Comparison of ENCODE assay signal across 1 cellular context in genomic region chr9:136791466-136792276, GRCh38.
TF ChIP-seq lines count a peak whose summit lies in the region.

No MANE protein-coding gene starts in this region.

TF ChIP-seq in K562, 482 proteins besides CTCF, POLR2A, EP300 and RAD21 (continued from another document and continues in another):
- TF ChIP-seq, protein P1, sequence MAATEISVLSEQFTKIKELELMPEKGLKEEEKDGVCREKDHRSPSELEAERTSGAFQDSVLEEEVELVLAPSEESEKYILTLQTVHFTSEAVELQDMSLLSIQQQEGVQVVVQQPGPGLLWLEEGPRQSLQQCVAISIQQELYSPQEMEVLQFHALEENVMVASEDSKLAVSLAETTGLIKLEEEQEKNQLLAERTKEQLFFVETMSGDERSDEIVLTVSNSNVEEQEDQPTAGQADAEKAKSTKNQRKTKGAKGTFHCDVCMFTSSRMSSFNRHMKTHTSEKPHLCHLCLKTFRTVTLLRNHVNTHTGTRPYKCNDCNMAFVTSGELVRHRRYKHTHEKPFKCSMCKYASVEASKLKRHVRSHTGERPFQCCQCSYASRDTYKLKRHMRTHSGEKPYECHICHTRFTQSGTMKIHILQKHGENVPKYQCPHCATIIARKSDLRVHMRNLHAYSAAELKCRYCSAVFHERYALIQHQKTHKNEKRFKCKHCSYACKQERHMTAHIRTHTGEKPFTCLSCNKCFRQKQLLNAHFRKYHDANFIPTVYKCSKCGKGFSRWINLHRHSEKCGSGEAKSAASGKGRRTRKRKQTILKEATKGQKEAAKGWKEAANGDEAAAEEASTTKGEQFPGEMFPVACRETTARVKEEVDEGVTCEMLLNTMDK (IDR thresholded peaks at IDR 0.05; ENCODE audit: borderline replicate concordance, insufficient read depth, low read depth, low read length, poor library complexity, severe bottlenecking) = peak; percentile 82
- 0 out of 2 replicates have a peak, but pooled peaks have one; percentile 2 for TF ChIP-seq MTA2 (IDR thresholded peaks at IDR 0.05; ENCODE audit: low read depth)
- no peak for TF ChIP-seq BCL6 (CRISPR knock-in tag; IDR thresholded peaks at IDR 0.05)
- TF ChIP-seq, protein P2, sequence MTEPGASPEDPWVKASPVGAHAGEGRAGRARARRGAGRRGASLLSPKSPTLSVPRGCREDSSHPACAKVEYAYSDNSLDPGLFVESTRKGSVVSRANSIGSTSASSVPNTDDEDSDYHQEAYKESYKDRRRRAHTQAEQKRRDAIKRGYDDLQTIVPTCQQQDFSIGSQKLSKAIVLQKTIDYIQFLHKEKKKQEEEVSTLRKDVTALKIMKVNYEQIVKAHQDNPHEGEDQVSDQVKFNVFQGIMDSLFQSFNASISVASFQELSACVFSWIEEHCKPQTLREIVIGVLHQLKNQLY (CRISPR knock-in tag; conservative IDR thresholded peaks at IDR 0.05) = no peak
- no peak for TF ChIP-seq PYGO2 (tag; IDR thresholded peaks at IDR 0.05)
- TF ChIP-seq SRF (CRISPR knock-in tag; IDR thresholded peaks at IDR 0.05) = no peak
- no peak for TF ChIP-seq MTF1 (CRISPR knock-in tag; IDR thresholded peaks at IDR 0.05; ENCODE audit: borderline replicate concordance)
- TF ChIP-seq, protein P3, sequence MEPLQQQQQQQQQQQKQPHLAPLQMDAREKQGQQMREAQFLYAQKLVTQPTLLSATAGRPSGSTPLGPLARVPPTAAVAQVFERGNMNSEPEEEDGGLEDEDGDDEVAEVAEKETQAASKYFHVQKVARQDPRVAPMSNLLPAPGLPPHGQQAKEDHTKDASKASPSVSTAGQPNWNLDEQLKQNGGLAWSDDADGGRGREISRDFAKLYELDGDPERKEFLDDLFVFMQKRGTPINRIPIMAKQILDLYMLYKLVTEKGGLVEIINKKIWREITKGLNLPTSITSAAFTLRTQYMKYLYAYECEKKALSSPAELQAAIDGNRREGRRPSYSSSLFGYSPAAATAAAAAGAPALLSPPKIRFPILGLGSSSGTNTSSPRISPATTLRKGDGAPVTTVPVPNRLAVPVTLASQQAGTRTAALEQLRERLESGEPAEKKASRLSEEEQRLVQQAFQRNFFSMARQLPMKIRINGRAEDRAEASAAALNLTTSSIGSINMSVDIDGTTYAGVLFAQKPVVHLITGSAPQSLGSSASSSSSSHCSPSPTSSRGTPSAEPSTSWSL (CRISPR knock-in tag; IDR thresholded peaks at IDR 0.05; ENCODE audit: borderline replicate concordance) = no peak
- peak; percentile 36; the same call in 1 of the 2 replicates for TF ChIP-seq RREB1 (CRISPR knock-in tag; IDR thresholded peaks at IDR 0.05)
- TF ChIP-seq RUNX1 (IDR thresholded peaks at IDR 0.05; ENCODE audit: low read depth) = no peak
- TF ChIP-seq ADNP (tag; IDR thresholded peaks at IDR 0.05) = no peak
- TF ChIP-seq ZNF212 (CRISPR knock-in tag; IDR thresholded peaks at IDR 0.05) = no peak
- TF ChIP-seq POLR2G (IDR thresholded peaks at IDR 0.05; ENCODE audit: low read depth, low read length) = peak; percentile 28
- TF ChIP-seq HIVEP1 (CRISPR knock-in tag; IDR thresholded peaks at IDR 0.05) = peak; percentile 3; the same call in 1 of the 2 replicates
- no peak for TF ChIP-seq TFAM (CRISPR knock-in tag; conservative IDR thresholded peaks at IDR 0.05)
- TF ChIP-seq ZNF586 (CRISPR knock-in tag; conservative IDR thresholded peaks at IDR 0.05) = peak; percentile 17; the same call in 1 of the 2 replicates
- peak; percentile 55; the same call in 1 of the 2 replicates for TF ChIP-seq MYNN (IDR thresholded peaks at IDR 0.05)
- no peak for TF ChIP-seq MYNN (CRISPR knock-in tag; IDR thresholded peaks at IDR 0.05)
- peak; percentile 90 for TF ChIP-seq SMARCA5 (IDR thresholded peaks at IDR 0.05)
- no peak for TF ChIP-seq SIX5 (IDR thresholded peaks at IDR 0.05; ENCODE audit: borderline replicate concordance in 1 of 2, insufficient read depth in 1 of 2, low read depth in 1 of 2, low read length in 2 of 2)
- TF ChIP-seq TRIM24 (IDR thresholded peaks at IDR 0.05) = no peak
- peak; percentile 17; the same call in 1 of the 2 replicates for TF ChIP-seq CC2D1A (IDR thresholded peaks at IDR 0.05)
- TF ChIP-seq, protein P4, sequence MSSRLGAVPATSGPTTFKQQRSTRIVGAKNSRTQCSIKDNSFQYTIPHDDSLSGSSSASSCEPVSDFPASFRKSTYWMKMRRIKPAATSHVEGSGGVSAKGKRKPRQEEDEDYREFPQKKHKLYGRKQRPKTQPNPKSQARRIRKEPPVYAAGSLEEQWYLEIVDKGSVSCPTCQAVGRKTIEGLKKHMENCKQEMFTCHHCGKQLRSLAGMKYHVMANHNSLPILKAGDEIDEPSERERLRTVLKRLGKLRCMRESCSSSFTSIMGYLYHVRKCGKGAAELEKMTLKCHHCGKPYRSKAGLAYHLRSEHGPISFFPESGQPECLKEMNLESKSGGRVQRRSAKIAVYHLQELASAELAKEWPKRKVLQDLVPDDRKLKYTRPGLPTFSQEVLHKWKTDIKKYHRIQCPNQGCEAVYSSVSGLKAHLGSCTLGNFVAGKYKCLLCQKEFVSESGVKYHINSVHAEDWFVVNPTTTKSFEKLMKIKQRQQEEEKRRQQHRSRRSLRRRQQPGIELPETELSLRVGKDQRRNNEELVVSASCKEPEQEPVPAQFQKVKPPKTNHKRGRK (tag; IDR thresholded peaks at IDR 0.05) = no peak
- no peak; the same call in 1 of the 2 replicates for TF ChIP-seq ZBTB9 (CRISPR knock-in tag; IDR thresholded peaks at IDR 0.05)
- TF ChIP-seq ZKSCAN8 (CRISPR knock-in tag; IDR thresholded peaks at IDR 0.05) = no peak
- TF ChIP-seq, protein P5, sequence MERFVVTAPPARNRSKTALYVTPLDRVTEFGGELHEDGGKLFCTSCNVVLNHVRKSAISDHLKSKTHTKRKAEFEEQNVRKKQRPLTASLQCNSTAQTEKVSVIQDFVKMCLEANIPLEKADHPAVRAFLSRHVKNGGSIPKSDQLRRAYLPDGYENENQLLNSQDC (CRISPR knock-in tag; IDR thresholded peaks at IDR 0.05) = no peak
- TF ChIP-seq PCBP1 (IDR thresholded peaks at IDR 0.05; ENCODE audit: low read depth, low read length, poor library complexity, severe bottlenecking) = peak; percentile 18
- TF ChIP-seq TCF7 (IDR thresholded peaks at IDR 0.05; ENCODE audit: borderline replicate concordance) = no peak
- no peak for TF ChIP-seq MAFF (IDR thresholded peaks at IDR 0.05; ENCODE audit: low read length)
- TF ChIP-seq ZNF436 (CRISPR knock-in tag; IDR thresholded peaks at IDR 0.05) = no peak
- TF ChIP-seq, protein P6, sequence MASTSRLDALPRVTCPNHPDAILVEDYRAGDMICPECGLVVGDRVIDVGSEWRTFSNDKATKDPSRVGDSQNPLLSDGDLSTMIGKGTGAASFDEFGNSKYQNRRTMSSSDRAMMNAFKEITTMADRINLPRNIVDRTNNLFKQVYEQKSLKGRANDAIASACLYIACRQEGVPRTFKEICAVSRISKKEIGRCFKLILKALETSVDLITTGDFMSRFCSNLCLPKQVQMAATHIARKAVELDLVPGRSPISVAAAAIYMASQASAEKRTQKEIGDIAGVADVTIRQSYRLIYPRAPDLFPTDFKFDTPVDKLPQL (IDR thresholded peaks at IDR 0.05; ENCODE audit: extremely low read depth, insufficient read length) = no peak
- TF ChIP-seq ZBTB7A (IDR thresholded peaks at IDR 0.05; ENCODE audit: borderline replicate concordance, control insufficient read depth, low read depth, low read length) = peak; percentile 95
- no peak for TF ChIP-seq CEBPZ (IDR thresholded peaks at IDR 0.05; ENCODE audit: borderline replicate concordance, low read depth, low read length)
- TF ChIP-seq NFE2L1 (tag; IDR thresholded peaks at IDR 0.05; ENCODE audit: borderline replicate concordance, low read depth) = no peak
- TF ChIP-seq PTTG1 (tag; IDR thresholded peaks at IDR 0.05; ENCODE audit: low read depth) = no peak
- no peak for TF ChIP-seq ZNF316 (IDR thresholded peaks at IDR 0.05)
- TF ChIP-seq TEAD4 (IDR thresholded peaks at IDR 0.05; ENCODE audit: low read length) = no peak
- TF ChIP-seq TEAD4 (CRISPR knock-in tag; IDR thresholded peaks at IDR 0.05; ENCODE audit: borderline replicate concordance) = no peak
- no peak for TF ChIP-seq KDM1A (IDR thresholded peaks at IDR 0.05)
- no peak for TF ChIP-seq ZNF146 (CRISPR knock-in tag; IDR thresholded peaks at IDR 0.05; ENCODE audit: unreplicated experiment)
- TF ChIP-seq, protein P7, sequence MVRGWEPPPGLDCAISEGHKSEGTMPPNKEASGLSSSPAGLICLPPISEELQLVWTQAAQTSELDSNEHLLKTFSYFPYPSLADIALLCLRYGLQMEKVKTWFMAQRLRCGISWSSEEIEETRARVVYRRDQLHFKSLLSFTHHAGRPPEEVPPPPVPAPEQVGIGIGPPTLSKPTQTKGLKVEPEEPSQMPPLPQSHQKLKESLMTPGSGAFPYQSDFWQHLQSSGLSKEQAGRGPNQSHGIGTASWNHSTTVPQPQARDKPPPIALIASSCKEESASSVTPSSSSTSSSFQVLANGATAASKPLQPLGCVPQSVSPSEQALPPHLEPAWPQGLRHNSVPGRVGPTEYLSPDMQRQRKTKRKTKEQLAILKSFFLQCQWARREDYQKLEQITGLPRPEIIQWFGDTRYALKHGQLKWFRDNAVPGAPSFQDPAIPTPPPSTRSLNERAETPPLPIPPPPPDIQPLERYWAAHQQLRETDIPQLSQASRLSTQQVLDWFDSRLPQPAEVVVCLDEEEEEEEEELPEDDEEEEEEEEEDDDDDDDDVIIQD (CRISPR knock-in tag; IDR thresholded peaks at IDR 0.05) = no peak
